ENCODE assay signal across 1 cellular context in the genomic region with DNA sequence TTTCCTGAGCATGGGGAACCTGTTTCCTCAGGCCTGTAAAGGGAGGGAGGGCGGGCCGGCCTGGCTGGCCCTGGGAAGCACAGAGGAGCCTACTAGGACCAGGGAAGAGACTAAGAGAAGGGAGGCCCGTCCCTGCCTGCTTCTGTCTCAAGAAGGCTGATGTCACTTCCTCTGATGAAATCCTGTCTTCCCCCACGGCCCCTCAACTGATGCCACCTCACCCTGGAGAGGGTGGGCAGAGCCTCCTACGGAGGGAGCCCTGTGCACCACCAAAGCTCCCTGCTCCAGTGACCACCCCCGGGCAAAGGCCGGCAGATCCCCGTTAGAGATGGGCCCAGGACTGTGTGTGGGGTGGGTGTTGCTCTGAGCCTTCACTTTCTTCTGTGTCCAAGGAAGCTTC.
TF ChIP-seq lines count a peak whose summit lies in the region.

No MANE protein-coding gene starts in this region.

TF ChIP-seq in IMR-90, 13 proteins besides CTCF, POLR2A, EP300 and RAD21:
- TF ChIP-seq CEBPB (IDR thresholded peaks at IDR 0.05; ENCODE audit: low read depth, low read length) (peak; percentile 74), USF2 (IDR thresholded peaks at IDR 0.05; ENCODE audit: low read depth, low read length) (no peak)
